ENCODE assay signal across 17 cellular contexts in genomic region chr19:10278935-10279334, GRCh38. TPM values are rescaled to one million over a fixed set of nuclear protein-coding genes. Genes with fewer than 3 reads are reported as not detected.
A peak's percentile ranks its signal among the peaks of the same experiment; 100 is the strongest.
DNase-seq lines count a peak whose midpoint lies in the region; ATAC-seq, FAIRE-seq and TF ChIP-seq lines count a peak whose summit lies in the region.
"Had no signal": no experiment of that assay in that cellular context is flagged by ENCODE, and none has a peak within 500 bp of the region (broad histone marks: within the 10 kb centered on the region; RNA-seq: fewer than 3 reads in every experiment).

No MANE protein-coding gene starts in this region.

- no peak overlapping the region for H3K9ac ChIP-seq in kidney (ENCODE audit: low read length in 2 of 2)

- H3K4me1 ChIP-seq in kidney (ENCODE audit: control insufficient read depth in 1 of 2, insufficient read depth in 1 of 2, low read depth in 1 of 2, low read length in 2 of 2) = no peaks in the 10 kb centered on the region
- H3K4me1 ChIP-seq: BE2C had no signal

- no peak for FAIRE-seq in kidney (lab: Jason Lieb, UNC)

- POLR2A ChIA-PET in RWPE1 (lab: Yijun Ruan, JAX; ENCODE audit: low non-redundant PET) = no interaction called here

- no peak overlapping the region for H3K4me3 ChIP-seq in kidney (ENCODE audit: low read length in 2 of 2)

- H3K36me3 ChIP-seq in kidney (ENCODE audit: control insufficient read depth in 1 of 2, insufficient read depth in 2 of 2, low read length in 2 of 2) = peaks cover 0 to 5% of the 10 kb centered on the region in 2 donors
- H3K36me3 ChIP-seq: BE2C had no signal

- peaks cover 19% of the 10 kb centered on the region for H3K4me1 Mint-ChIP-seq in T-helper 1 cell treated with Interleukin-12 subunit alpha and Interleukin-12 subunit beta and Interleukin-4 antibody, amounts not matched to agents 30 μg/mL and 1 μg/mL, for 36 hours (ENCODE audit: low read depth)
- H3K4me1 Mint-ChIP-seq in IgD-negative memory B cell = peaks cover 13 to 19% (median 17%) of the 10 kb centered on the region in 3 donors
- H3K4me1 Mint-ChIP-seq in dendritic cell treated with granulocyte-macrophage colony-stimulating factor and Interleukin-4, amounts not matched to agents 40 ng/mL and 50 ng/mL, for 4 days (ENCODE audit: low read depth) = peaks cover 69% of the 10 kb centered on the region
- H3K4me1 Mint-ChIP-seq in activated T-helper 17 cell treated with anti-CD3 and anti-CD28 coated beads, Interleukin-2, amount 50 U/mL, for 72 hours = peaks cover 19% of the 10 kb centered on the region

- H3K9me3 ChIP-seq in kidney (ENCODE audit: control insufficient read depth in 1 of 2, low read length in 2 of 2) = no peaks in the 10 kb centered on the region
- H3K9me3 ChIP-seq: BE2C had no signal

- intact Hi-C loops in dendritic cell treated with granulocyte-macrophage colony-stimulating factor and Interleukin-4, amounts not matched to agents 40 ng/mL and 50 ng/mL, for 4 days (cut with micrococcal nuclease) = no loop called here
- intact Hi-C loops in kidney (cut with DNase I) = no loop called here

- DNase-seq in T-helper 1 cell = no peak
- DNase-seq in omental fat pad (ENCODE audit: low spot score) = no peak
- DNase-seq in kidney = no peak
- no peak for DNase-seq in RWPE1 (ENCODE audit: low spot score)
- DNase-seq: 8988T; BE2C; CD4-positive, alpha-beta T cell; HCEC 1CT; NCI-H1048; NCI-H1436 treated with DMSO at 0.1 percent for 48 hours; NCI-H2081; NCI-H510A; NCI-H82 had no signal

- TF ChIP-seq CTCF in omental fat pad (IDR thresholded peaks at IDR 0.05) = no peak
- no peak for TF ChIP-seq CTCF in kidney (IDR thresholded peaks at IDR 0.05; ENCODE audit: borderline replicate concordance, extremely low read depth, insufficient read depth)
- no peak for TF ChIP-seq CTCF in RWPE1 (conservative IDR thresholded peaks at IDR 0.05; ENCODE audit: low read depth)

- H3K4me3 Mint-ChIP-seq in T-helper 1 cell treated with Interleukin-12 subunit alpha and Interleukin-12 subunit beta and Interleukin-4 antibody, amounts not matched to agents 30 μg/mL and 1 μg/mL, for 36 hours = peak overlapping the region; percentile 30
- H3K4me3 Mint-ChIP-seq in IgD-negative memory B cell = peak overlapping the region in 1 of 4 donors; percentile 4
- peak overlapping the region; percentile 17 for H3K4me3 Mint-ChIP-seq in dendritic cell treated with granulocyte-macrophage colony-stimulating factor and Interleukin-4, amounts not matched to agents 40 ng/mL and 50 ng/mL, for 4 days
- no peak overlapping the region for H3K4me3 Mint-ChIP-seq in activated T-helper 17 cell treated with anti-CD3 and anti-CD28 coated beads, Interleukin-2, amount 50 U/mL, for 72 hours
- H3K4me3 Mint-ChIP-seq: CD4-positive, alpha-beta T cell had no signal

- H3K27me3 Mint-ChIP-seq in T-helper 1 cell treated with Interleukin-12 subunit alpha and Interleukin-12 subunit beta and Interleukin-4 antibody, amounts not matched to agents 30 μg/mL and 1 μg/mL, for 36 hours (ENCODE audit: low read depth) = no peaks in the 10 kb centered on the region
- H3K27me3 Mint-ChIP-seq in IgD-negative memory B cell = no peaks in the 10 kb centered on the region
- no peaks in the 10 kb centered on the region for H3K27me3 Mint-ChIP-seq in dendritic cell treated with granulocyte-macrophage colony-stimulating factor and Interleukin-4, amounts not matched to agents 40 ng/mL and 50 ng/mL, for 4 days
- H3K27me3 Mint-ChIP-seq in activated T-helper 17 cell treated with anti-CD3 and anti-CD28 coated beads, Interleukin-2, amount 50 U/mL, for 72 hours = no peaks in the 10 kb centered on the region
- H3K27me3 Mint-ChIP-seq: CD4-positive, alpha-beta T cell had no signal

- no peaks in the 10 kb centered on the region for H3K9me3 Mint-ChIP-seq in T-helper 1 cell treated with Interleukin-12 subunit alpha and Interleukin-12 subunit beta and Interleukin-4 antibody, amounts not matched to agents 30 μg/mL and 1 μg/mL, for 36 hours
- H3K9me3 Mint-ChIP-seq in IgD-negative memory B cell = no peaks in the 10 kb centered on the region
- H3K9me3 Mint-ChIP-seq in dendritic cell treated with granulocyte-macrophage colony-stimulating factor and Interleukin-4, amounts not matched to agents 40 ng/mL and 50 ng/mL, for 4 days = no peaks in the 10 kb centered on the region
- H3K9me3 Mint-ChIP-seq in activated T-helper 17 cell treated with anti-CD3 and anti-CD28 coated beads, Interleukin-2, amount 50 U/mL, for 72 hours = no peaks in the 10 kb centered on the region
- H3K9me3 Mint-ChIP-seq: CD4-positive, alpha-beta T cell had no signal

- peak; percentile 21 for ATAC-seq in omental fat pad (ENCODE audit: low FRiP score)
- ATAC-seq in activated T-helper 17 cell treated with anti-CD3 and anti-CD28 coated beads, Interleukin-2, amount 50 U/mL, for 72 hours (replicated peaks) = no peak

- H3K27ac ChIP-seq in kidney (ENCODE audit: low read depth in 2 of 2, low read length in 2 of 2) (no peak overlapping the region), RWPE1 (no peak overlapping the region)

- CTCF ChIA-PET in RWPE1 (lab: Yijun Ruan, JAX) = no interaction called here

- no peak overlapping the region for H3K27ac Mint-ChIP-seq in T-helper 1 cell treated with Interleukin-12 subunit alpha and Interleukin-12 subunit beta and Interleukin-4 antibody, amounts not matched to agents 30 μg/mL and 1 μg/mL, for 36 hours
- H3K27ac Mint-ChIP-seq in IgD-negative memory B cell = peak overlapping the region in 2 of 3 donors; percentile 52 to 77
- peak overlapping the region; percentile 43 for H3K27ac Mint-ChIP-seq in dendritic cell treated with granulocyte-macrophage colony-stimulating factor and Interleukin-4, amounts not matched to agents 40 ng/mL and 50 ng/mL, for 4 days
- H3K27ac Mint-ChIP-seq in activated T-helper 17 cell treated with anti-CD3 and anti-CD28 coated beads, Interleukin-2, amount 50 U/mL, for 72 hours = no peak overlapping the region
- H3K27ac Mint-ChIP-seq: CD4-positive, alpha-beta T cell had no signal

- peaks cover 42% of the 10 kb centered on the region for H3K36me3 Mint-ChIP-seq in T-helper 1 cell treated with Interleukin-12 subunit alpha and Interleukin-12 subunit beta and Interleukin-4 antibody, amounts not matched to agents 30 μg/mL and 1 μg/mL, for 36 hours (ENCODE audit: low read depth)
- peaks cover 4% of the 10 kb centered on the region for H3K36me3 Mint-ChIP-seq in IgD-negative memory B cell
- peaks cover 100% of the 10 kb centered on the region for H3K36me3 Mint-ChIP-seq in dendritic cell treated with granulocyte-macrophage colony-stimulating factor and Interleukin-4, amounts not matched to agents 40 ng/mL and 50 ng/mL, for 4 days (ENCODE audit: low read depth)
- H3K36me3 Mint-ChIP-seq in activated T-helper 17 cell treated with anti-CD3 and anti-CD28 coated beads, Interleukin-2, amount 50 U/mL, for 72 hours (ENCODE audit: low read depth) = peaks cover 100% of the 10 kb centered on the region

RNA-seq across cellular contexts. Expression of gene ICAM4, which starts 7.8 kb away (rescaled TPM):
- polyA plus RNA-seq in IgD-negative memory B cell (0.81 TPM), kidney (ENCODE audit: insufficient read depth, low read depth, low replicate concordance) (1.1 TPM)
- total RNA-seq in omental fat pad (1 to 10 TPM in 3 of 4 donors, under 1 TPM in 1; 0.82 to 7.5 (median 2.0) TPM), kidney (0.85 TPM)
- total RNA-seq in activated T-helper 17 cell treated with anti-CD3 and anti-CD28 coated beads, Interleukin-2, amount 50 U/mL, for 72 hours = 1 to 10 TPM in 1 of 2 donors, under 1 TPM in 1; 0.78 to 2.2 TPM

RNA-seq across cellular contexts. Expression of gene ICAM1, which starts 8.0 kb away (rescaled TPM):
- polyA plus RNA-seq in IgD-negative memory B cell (9.2 TPM), kidney (ENCODE audit: insufficient read depth, low read depth, low replicate concordance) (16.3 TPM)
- total RNA-seq in omental fat pad (100 to 1,000 TPM in 2 of 4 donors, 10 to 100 TPM in 2; 20.7 to 286 (median 81.0) TPM), kidney (50.3 TPM)
- 10 to 100 TPM; 47.8 to 88.5 TPM for total RNA-seq in activated T-helper 17 cell treated with anti-CD3 and anti-CD28 coated beads, Interleukin-2, amount 50 U/mL, for 72 hours

RNA-seq across cellular contexts. Expression of gene ICAM5, which starts 10.8 kb away (rescaled TPM):
- not detected for polyA plus RNA-seq in IgD-negative memory B cell
- 1 to 10 TPM in 1 of 4 donors, under 1 TPM in 3; 0.31 to 1.1 (median 0.53) TPM for total RNA-seq in omental fat pad
- 2.9 TPM for total RNA-seq in kidney
- 0.34 TPM for polyA plus RNA-seq in kidney (ENCODE audit: insufficient read depth, low read depth, low replicate concordance)
- total RNA-seq in activated T-helper 17 cell treated with anti-CD3 and anti-CD28 coated beads, Interleukin-2, amount 50 U/mL, for 72 hours = 1 to 10 TPM in 1 of 2 donors, under 1 TPM in 1; 0.71 to 8.6 TPM
- total RNA-seq: CD4-positive, alpha-beta T cell had no signal

RNA-seq across cellular contexts. Expression of gene MRPL4, which starts 26.9 kb away (rescaled TPM):
- polyA plus RNA-seq in IgD-negative memory B cell (48.8 TPM), kidney (ENCODE audit: insufficient read depth, low read depth, low replicate concordance) (102 TPM)
- total RNA-seq in omental fat pad (10 to 100 TPM; 44.6 to 73.3 (median 65.7) TPM), kidney (44.8 TPM)
- 100 to 1,000 TPM in 1 of 2 donors, 10 to 100 TPM in 1; 61.1 to 142 TPM for total RNA-seq in activated T-helper 17 cell treated with anti-CD3 and anti-CD28 coated beads, Interleukin-2, amount 50 U/mL, for 72 hours

RNA-seq across cellular contexts. Expression of gene ZGLP1, which starts 30.7 kb away (rescaled TPM):
- polyA plus RNA-seq in IgD-negative memory B cell (2.6 TPM), kidney (ENCODE audit: insufficient read depth, low read depth, low replicate concordance) (5.5 TPM)
- total RNA-seq in omental fat pad (1 to 10 TPM in 1 of 4 donors, under 1 TPM in 3; 0.19 to 2.4 (median 0.94) TPM), kidney (4.6 TPM)
- total RNA-seq in activated T-helper 17 cell treated with anti-CD3 and anti-CD28 coated beads, Interleukin-2, amount 50 U/mL, for 72 hours = 1 to 10 TPM; 5.4 to 6.6 TPM

Comparison
In these comparisons a context has a peak if more than half of its experiments do, and no peak if none do; other contexts are left out.
1. H3K27ac Mint-ChIP-seq: peak in IgD-negative memory B cell (2 of 3) and dendritic cell treated with granulocyte-macrophage colony-stimulating factor and Interleukin-4, amounts not matched to agents 40 ng/mL and 50 ng/mL, for 4 days (single experiment); none in T-helper 1 cell treated with Interleukin-12 subunit alpha and Interleukin-12 subunit beta and Interleukin-4 antibody, amounts not matched to agents 30 μg/mL and 1 μg/mL, for 36 hours (single experiment) and activated T-helper 17 cell treated with anti-CD3 and anti-CD28 coated beads, Interleukin-2, amount 50 U/mL, for 72 hours (single experiment).